In genomic region chr5:181164076-181164952, GRCh38 we compare ENCODE assay signal across 7 cellular contexts. TPM values are rescaled to one million over a fixed set of nuclear protein-coding genes. Genes with fewer than 3 reads are reported as not detected.
A peak's percentile ranks its signal among the peaks of the same experiment; 100 is the strongest.
DNase-seq lines count a peak whose midpoint lies in the region; ATAC-seq and TF ChIP-seq lines count a peak whose summit lies in the region.

No MANE protein-coding gene starts in this region.

- in situ Hi-C loops in brain microvascular endothelial cell (cut with HindIII; ENCODE audit: low pct_ligation_motif_present, low sequenced_read_pairs): no loop called here

- H3K27ac ChIP-seq in brain microvascular endothelial cell (no peak overlapping the region), trophoblast cell (ENCODE audit: low read depth, low read length) (no peak overlapping the region)

- no peaks in the 10 kb centered on the region for H3K27me3 ChIP-seq in brain microvascular endothelial cell (replicated peaks)
- no peaks in the 10 kb centered on the region for H3K27me3 ChIP-seq in trophoblast cell (ENCODE audit: insufficient read depth, low read length)

- H3K36me3 ChIP-seq in brain microvascular endothelial cell (replicated peaks) (no peaks in the 10 kb centered on the region), trophoblast cell (ENCODE audit: control insufficient read depth in 1 of 2, insufficient read depth in 2 of 2, low read length in 2 of 2) (no peaks in the 10 kb centered on the region)

- no peak for ATAC-seq in HG02852 (IDR thresholded peaks at IDR 0.05; ENCODE audit: unreplicated experiment)

- H3K79me1 ChIP-seq in trophoblast cell (ENCODE audit: low read length): no peaks in the 10 kb centered on the region

- no peaks in the 10 kb centered on the region for H3K9me3 ChIP-seq in trophoblast cell (ENCODE audit: insufficient read depth, low read depth, low read length)

- no peak overlapping the region for H2BK12ac ChIP-seq in trophoblast cell (ENCODE audit: low read length)

- H4K91ac ChIP-seq in trophoblast cell (ENCODE audit: low read depth, low read length): no peak overlapping the region

- no CpG with 5 or more reads among the region's 52 CpGs for whole genome bisulfite sequencing in trophoblast cell (ENCODE audit: extremely low coverage, insufficient coverage, insufficient read length)

- no peak overlapping the region for H3K23ac ChIP-seq in trophoblast cell (ENCODE audit: low read length)

- no peak overlapping the region for H2BK5ac ChIP-seq in trophoblast cell (ENCODE audit: low read depth, low read length, poor library complexity)

- no peak overlapping the region for H4K12ac ChIP-seq in trophoblast cell (ENCODE audit: low read depth, low read length)

- no peak for TF ChIP-seq CTCF in GM12865 (IDR thresholded peaks at IDR 0.05; ENCODE audit: insufficient read depth, low read depth, low read length, missing control alignments)
- TF ChIP-seq CTCF in brain microvascular endothelial cell (IDR thresholded peaks at IDR 0.05; ENCODE audit: low read depth, low read length, missing control alignments): no peak

- no peak overlapping the region for H2BK120ac ChIP-seq in trophoblast cell (ENCODE audit: insufficient read depth, low read length, poor library complexity)

- H3K18ac ChIP-seq in trophoblast cell (ENCODE audit: low read length): no peak overlapping the region

- no peak overlapping the region for H2AK5ac ChIP-seq in trophoblast cell (ENCODE audit: low read length)

- H2AFZ ChIP-seq in trophoblast cell (ENCODE audit: insufficient read depth, low read length, poor library complexity): peak overlapping the region; percentile 17

- no peak overlapping the region for H3K9ac ChIP-seq in trophoblast cell (ENCODE audit: low read length)

- peaks cover 5% of the 10 kb centered on the region in 2 experiments for H3K4me1 ChIP-seq in trophoblast cell (ENCODE audit: control insufficient read depth in 1 of 2, insufficient read depth in 2 of 2, low read length in 2 of 2)

- H3K4ac ChIP-seq in trophoblast cell (ENCODE audit: low read depth, low read length): no peak overlapping the region

- H3K4me2 ChIP-seq in trophoblast cell (ENCODE audit: low read length): peak overlapping the region; percentile 4

- DNase-seq in GM12865 (ENCODE audit: low read depth) (peak; percentile 40), NCI-H69 (lab: John Stamatoyannopoulos, UW) (peak; percentile 73), brain microvascular endothelial cell (peak; percentile 72), trophoblast cell (no peak), NCI-H1436 treated with DMSO at 0.1 percent for 48 hours (lab: John Stamatoyannopoulos, UW) (no peak), NCI-H1417 treated with DMSO at 0.1 percent for 48 hours (lab: John Stamatoyannopoulos, UW) (no peak)

- no peak overlapping the region for H4K8ac ChIP-seq in trophoblast cell (ENCODE audit: low read depth, low read length)

- H3K79me2 ChIP-seq in trophoblast cell (ENCODE audit: control insufficient read depth, insufficient read depth, low read length, poor library complexity): no peaks in the 10 kb centered on the region

- no peak overlapping the region for H3K4me3 ChIP-seq in GM12865 (ENCODE audit: low read depth, low read length)
- H3K4me3 ChIP-seq in brain microvascular endothelial cell (ENCODE audit: low read depth, low read length): peak overlapping the region; percentile 31
- H3K4me3 ChIP-seq in trophoblast cell (ENCODE audit: low read depth, low read length): no peak overlapping the region

- no peak overlapping the region for H3K14ac ChIP-seq in trophoblast cell (ENCODE audit: low read length)

RNA-seq across cellular contexts. Expression of gene OR2V2, which starts 16.9 kb away (rescaled TPM):
- polyA plus RNA-seq in trophoblast cell (2013): 0.04 TPM in 2 replicates

RNA-seq across cellular contexts. Expression of gene OR2V1, which starts 33.3 kb away (rescaled TPM):
- not detected in 2 replicates for polyA plus RNA-seq in trophoblast cell (2013)

RNA-seq across cellular contexts. Expression of gene TRIM7, which starts 40.7 kb away (rescaled TPM):
- polyA plus RNA-seq in trophoblast cell (2013): 0.04 and 0.07 TPM in 2 replicates

RNA-seq across cellular contexts. Expression of gene TRIM41, which starts 58.8 kb away (rescaled TPM):
- 16.4 and 16.9 TPM in 2 replicates for polyA plus RNA-seq in trophoblast cell (2013)

Comparison
In these comparisons a context has a peak if more than half of its experiments do, and no peak if none do; other contexts are left out.
1. DNase-seq: peak in GM12865 (single experiment), NCI-H69 (single experiment) and brain microvascular endothelial cell (single experiment); none in trophoblast cell (0 of 2), NCI-H1436 treated with DMSO at 0.1 percent for 48 hours (single experiment) and NCI-H1417 treated with DMSO at 0.1 percent for 48 hours (single experiment).